Comparison of ENCODE assay signal across 20 cellular contexts in genomic region chr7:134029-134428, GRCh38. TPM values are rescaled to one million over a fixed set of nuclear protein-coding genes. Genes with fewer than 3 reads are reported as not detected.
"Had no signal": no experiment of that assay in that cellular context is flagged by ENCODE, and none has a peak within 500 bp of the region (broad histone marks: within the 10 kb centered on the region; RNA-seq: fewer than 3 reads in every experiment).

No MANE protein-coding gene starts in this region.

- H3K4me1 ChIP-seq: vagina had no signal

- FAIRE-seq: islet of Langerhans had no signal

- ATAC-seq: gastrocnemius medialis; heart right ventricle; left ventricle myocardium superior; naive thymus-derived CD4-positive, alpha-beta T cell had no signal

- H3K36me3 ChIP-seq: esophagus muscularis mucosa, gastrocnemius medialis, heart right ventricle, right atrium auricular region, tibial artery, upper lobe of left lung, vagina had no signal

- DNase-seq: dorsolateral prefrontal cortex; effector memory CD4-positive, alpha-beta T cell; gastrocnemius medialis; heart right ventricle; hypothalamus; left ventricle myocardium superior; mesenchymal stem cell; naive thymus-derived CD4-positive, alpha-beta T cell; nephron progenitor cell; stimulated activated CD4-positive, alpha-beta T cell treated with anti-CD3 and anti-CD28 coated beads, Interleukin-2, amount 100 ng/mL, for 48 hours had no signal

- H3K27me3 ChIP-seq: dorsolateral prefrontal cortex, esophagus muscularis mucosa, gastrocnemius medialis, right atrium auricular region, tibial artery, upper lobe of left lung, vagina had no signal

- H3K27ac ChIP-seq: coronary artery, dorsolateral prefrontal cortex, epithelial cell of prostate, esophagus muscularis mucosa, gastrocnemius medialis, heart right ventricle, right atrium auricular region, tibial artery, upper lobe of left lung, vagina had no signal

- H3K4me3 ChIP-seq: coronary artery, dorsolateral prefrontal cortex, esophagus muscularis mucosa, gastrocnemius medialis, heart right ventricle, lung, right atrium auricular region, smooth muscle cell, tibial artery, upper lobe of left lung, vagina had no signal

- H3K9me3 ChIP-seq: esophagus muscularis mucosa, gastrocnemius medialis, heart right ventricle, right atrium auricular region, tibial artery, upper lobe of left lung, vagina had no signal

- H3K4me2 ChIP-seq: smooth muscle cell had no signal

RNA-seq across cellular contexts. Expression of gene FAM20C, which starts 58.3 kb away (rescaled TPM):
- polyA plus RNA-seq: naive thymus-derived CD4-positive, alpha-beta T cell had no signal
